ENCODE assay signal across 10 cellular contexts in genomic region chr20:50546729-50547314, GRCh38. TPM values are rescaled to one million over a fixed set of nuclear protein-coding genes. Genes with fewer than 3 reads are reported as not detected.
DNase-seq lines count a peak whose midpoint lies in the region; ATAC-seq, FAIRE-seq and TF ChIP-seq lines count a peak whose summit lies in the region.
"Had no signal": no experiment of that assay in that cellular context is flagged by ENCODE, and none has a peak within 500 bp of the region (broad histone marks: within the 10 kb centered on the region; RNA-seq: fewer than 3 reads in every experiment).

No MANE protein-coding gene starts in this region.

- peak overlapping the region; percentile 70 for H3K4me3 Mint-ChIP-seq in activated naive CD4-positive, alpha-beta T cell treated with anti-CD3 and anti-CD28 coated beads, Interleukin-2, amount 10 ng/mL, durations not matched to agents 7 days and 5 days

- H3K4me1 ChIP-seq in neutrophil (ENCODE audit: control insufficient read depth in 1 of 2, insufficient read depth in 1 of 2, low read depth in 1 of 2, low read length in 1 of 2) = peaks cover 26 to 36% of the 10 kb centered on the region in 2 experiments

- peaks cover 53% of the 10 kb centered on the region for H3K36me3 Mint-ChIP-seq in activated naive CD4-positive, alpha-beta T cell treated with anti-CD3 and anti-CD28 coated beads, Interleukin-2, amount 10 ng/mL, durations not matched to agents 7 days and 5 days

- no peaks in the 10 kb centered on the region for H3K9me3 Mint-ChIP-seq in activated naive CD4-positive, alpha-beta T cell treated with anti-CD3 and anti-CD28 coated beads, Interleukin-2, amount 10 ng/mL, durations not matched to agents 7 days and 5 days

- peaks cover 67% of the 10 kb centered on the region for H3K4me1 Mint-ChIP-seq in activated naive CD4-positive, alpha-beta T cell treated with anti-CD3 and anti-CD28 coated beads, Interleukin-2, amount 10 ng/mL, durations not matched to agents 7 days and 5 days

- H3K4me3 ChIP-seq in neutrophil (ENCODE audit: low read depth in 1 of 2, low read length in 1 of 2) = no peak overlapping the region
- H3K4me3 ChIP-seq: smooth muscle cell had no signal

- DNase-seq in activated naive CD4-positive, alpha-beta T cell treated with anti-CD3 and anti-CD28 coated beads, Interleukin-2, amount 10 ng/mL, durations not matched to agents 7 days and 5 days = peak; percentile 47
- DNase-seq in HT-29 (ENCODE audit: low spot score) = no peak
- DNase-seq in hippocampal formation (lab: John Stamatoyannopoulos, UW) = no peak
- DNase-seq in D721Med (ENCODE audit: insufficient read length, low spot score) = no peak
- DNase-seq in NCI-H2081 (lab: John Stamatoyannopoulos, UW) = no peak
- DNase-seq: NCI-H1930 had no signal

- peak overlapping the region; percentile 92 for H3K27ac Mint-ChIP-seq in activated naive CD4-positive, alpha-beta T cell treated with anti-CD3 and anti-CD28 coated beads, Interleukin-2, amount 10 ng/mL, durations not matched to agents 7 days and 5 days

- FAIRE-seq in D721Med (lab: Jason Lieb, UNC) = no peak

- H3K9me3 ChIP-seq in neutrophil = no peaks in the 10 kb centered on the region

- CTCF ChIA-PET in activated naive CD4-positive, alpha-beta T cell treated with anti-CD3 and anti-CD28 coated beads, Interleukin-2, amount 10 ng/mL, durations not matched to agents 7 days and 5 days (lab: Charles Lee) = interaction anchor here (0.9 to 2.0 kb wide), 2 partner anchors 23 to 30 kb away, joined by 3 to 7 read pairs; no protein-coding TSS in a partner anchor

- no peaks in the 10 kb centered on the region for H3K27me3 ChIP-seq in neutrophil

- H3K36me3 ChIP-seq in neutrophil = peaks cover 10% of the 10 kb centered on the region

- ATAC-seq in GM18502 (IDR thresholded peaks at IDR 0.05; ENCODE audit: poor library complexity, unreplicated experiment) = peak; percentile 45
- ATAC-seq in HG03135 (IDR thresholded peaks at IDR 0.05; ENCODE audit: unreplicated experiment) = peak; percentile 52

- TF ChIP-seq CTCF in neutrophil (IDR thresholded peaks at IDR 0.05) = no peak
- no peak for TF ChIP-seq CTCF in D721Med (IDR thresholded peaks at IDR 0.05; ENCODE audit: insufficient read depth, missing control alignments)

- no peaks in the 10 kb centered on the region for H3K27me3 Mint-ChIP-seq in activated naive CD4-positive, alpha-beta T cell treated with anti-CD3 and anti-CD28 coated beads, Interleukin-2, amount 10 ng/mL, durations not matched to agents 7 days and 5 days

- H3K27ac ChIP-seq in neutrophil = peak overlapping the region; percentile 64

RNA-seq across cellular contexts. Expression of gene PTPN1, which starts 36.6 kb away (rescaled TPM):
- 36.6 and 37.5 TPM in 2 replicates for total RNA-seq in HT-29 (2014; rRNA removed; shearing (Covaris generic))
